In genomic region chr10:124478517-124478916, GRCh38 we compare ENCODE assay signal across 2 cellular contexts.
TF ChIP-seq lines count a peak whose summit lies in the region.

No MANE protein-coding gene starts in this region.

TF ChIP-seq in H1, 55 proteins besides CTCF, POLR2A, EP300 and RAD21:
- no peak for TF ChIP-seq JUN (IDR thresholded peaks at IDR 0.05; ENCODE audit: low read depth, low read length)
- TF ChIP-seq CBX5 (IDR thresholded peaks at IDR 0.05; ENCODE audit: low read depth, low read length), result no peak
- TF ChIP-seq CTBP2 (IDR thresholded peaks at IDR 0.05; ENCODE audit: borderline replicate concordance, insufficient read depth, insufficient read length, low read length), result no peak
- TF ChIP-seq SAP30 (IDR thresholded peaks at IDR 0.05; ENCODE audit: insufficient read depth, insufficient replicate concordance, low read length), result no peak
- TF ChIP-seq RXRA (IDR thresholded peaks at IDR 0.05; ENCODE audit: insufficient read depth, low read depth, low read length), result no peak
- TF ChIP-seq SIX5 (IDR thresholded peaks at IDR 0.05; ENCODE audit: low read depth, low read length), result no peak
- no peak for TF ChIP-seq RFX5 (IDR thresholded peaks at IDR 0.05; ENCODE audit: borderline replicate concordance, low read depth, low read length)
- TF ChIP-seq E2F6 (IDR thresholded peaks at IDR 0.05), result no peak
- TF ChIP-seq SP1 (IDR thresholded peaks at IDR 0.05; ENCODE audit: low read depth, low read length), result no peak
- no peak for TF ChIP-seq FOSL1 (IDR thresholded peaks at IDR 0.05; ENCODE audit: insufficient read depth, low read depth, low read length)
- TF ChIP-seq CEBPB (IDR thresholded peaks at IDR 0.05; ENCODE audit: low read depth, low read length), result no peak
- no peak for TF ChIP-seq SP2 (IDR thresholded peaks at IDR 0.05; ENCODE audit: low read length)
- no peak for TF ChIP-seq ZNF274 (IDR thresholded peaks at IDR 0.05; ENCODE audit: borderline replicate concordance, extremely low read depth, low read length)

TF ChIP-seq in liver, 16 proteins besides CTCF, POLR2A, EP300 and RAD21 (continued from another document):
- TF ChIP-seq YY1 (IDR thresholded peaks at IDR 0.05) (peak; percentile 59), ZBTB33 (IDR thresholded peaks at IDR 0.05) (no peak), HNF4A (conservative IDR thresholded peaks at IDR 0.05) (peak; percentile 86 to 91), TAF1 (conservative IDR thresholded peaks at IDR 0.05) (no peak), SP1 (IDR thresholded peaks at IDR 0.05) (peak; percentile 76), RXRA (IDR thresholded peaks at IDR 0.05) (peak; percentile 88 to 92), ATF3 (IDR thresholded peaks at IDR 0.05) (no peak), REST (IDR thresholded peaks at IDR 0.05) (no peak), GABPA (IDR thresholded peaks at IDR 0.05 in 1 of 2, conservative IDR thresholded peaks at IDR 0.05 in 1 of 2) (no peak), EGR1 (IDR thresholded peaks at IDR 0.05; ENCODE audit: low read depth in 2 of 2) (no peak), HNF4G (IDR thresholded peaks at IDR 0.05) (peak; percentile 40), FOXA1 (IDR thresholded peaks at IDR 0.05) (no peak), MAX (IDR thresholded peaks at IDR 0.05) (peak; percentile 39), FOXA2 (IDR thresholded peaks at IDR 0.05) (peak; percentile 16), JUND (IDR thresholded peaks at IDR 0.05) (peak in 1 of 2 donors; percentile 80)
